In genomic region chr16:86396318-86396882, GRCh38 we compare ENCODE assay signal across 12 cellular contexts.
DNase-seq lines count a peak whose midpoint lies in the region; TF ChIP-seq lines count a peak whose summit lies in the region.
"Had no signal": no experiment of that assay in that cellular context is flagged by ENCODE, and none has a peak within 500 bp of the region (broad histone marks: within the 10 kb centered on the region; RNA-seq: fewer than 3 reads in every experiment).

No MANE protein-coding gene starts in this region.

- no peaks in the 10 kb centered on the region for H3K36me3 ChIP-seq in urinary bladder (ENCODE audit: insufficient read depth)

- H3K36me3 Mint-ChIP-seq in mesothelial cell of epicardium: no peaks in the 10 kb centered on the region
- no peaks in the 10 kb centered on the region for H3K36me3 Mint-ChIP-seq in activated naive CD4-positive, alpha-beta T cell treated with anti-CD3 and anti-CD28 coated beads for 36 hours (ENCODE audit: low read depth)

- H3K27ac ChIP-seq in urinary bladder (ENCODE audit: low read depth): peak overlapping the region; percentile 75

- H3K27ac Mint-ChIP-seq in mesothelial cell of epicardium: peak overlapping the region; percentile 92
- H3K27ac Mint-ChIP-seq in activated naive CD4-positive, alpha-beta T cell treated with anti-CD3 and anti-CD28 coated beads for 36 hours: no peak overlapping the region

- peaks cover 6% of the 10 kb centered on the region for H3K27me3 Mint-ChIP-seq in mesothelial cell of epicardium (ENCODE audit: low read depth)
- peaks cover 4% of the 10 kb centered on the region for H3K27me3 Mint-ChIP-seq in activated naive CD4-positive, alpha-beta T cell treated with anti-CD3 and anti-CD28 coated beads for 36 hours (ENCODE audit: low read depth)

- DNase-seq in HFF-Myc (ENCODE audit: extremely low read depth, low read depth) (peak; percentile 81), dedifferentiated amniotic fluid mesenchymal stem cell (ENCODE audit: extremely low spot score) (peak; percentile 87), mesothelial cell of epicardium (ENCODE audit: low spot score in 2 of 2, unreplicated experiment in 2 of 2) (peak in 1 of 2 experiments; percentile 49), NCI-H345 (lab: John Stamatoyannopoulos, UW) (no peak), RPMI8226 (no peak), DMS79 (lab: John Stamatoyannopoulos, UW) (no peak)
- DNase-seq in activated naive CD4-positive, alpha-beta T cell treated with anti-CD3 and anti-CD28 coated beads for 36 hours: no peak
- DNase-seq: activated T-cell treated with anti-CD3 and anti-CD28 coated beads for 4 hours, glutamatergic neuron, NCI-H2107 had no signal

- H3K9me3 Mint-ChIP-seq in mesothelial cell of epicardium: no peaks in the 10 kb centered on the region
- no peaks in the 10 kb centered on the region for H3K9me3 Mint-ChIP-seq in activated naive CD4-positive, alpha-beta T cell treated with anti-CD3 and anti-CD28 coated beads for 36 hours

- CTCF ChIA-PET in activated naive CD4-positive, alpha-beta T cell treated with anti-CD3 and anti-CD28 coated beads for 36 hours (lab: Charles Lee): interaction anchor here (0.8 kb wide), 1 partner anchor 20 kb away, joined by 4 read pairs; no protein-coding TSS in a partner anchor

- no peaks in the 10 kb centered on the region for H3K4me1 ChIP-seq in urinary bladder (ENCODE audit: insufficient read depth)

- no peak overlapping the region for H3K4me3 Mint-ChIP-seq in mesothelial cell of epicardium
- no peak overlapping the region for H3K4me3 Mint-ChIP-seq in activated naive CD4-positive, alpha-beta T cell treated with anti-CD3 and anti-CD28 coated beads for 36 hours

- intact Hi-C loops in activated naive CD4-positive, alpha-beta T cell treated with anti-CD3 and anti-CD28 coated beads for 36 hours (cut with micrococcal nuclease): no loop called here

- peak overlapping the region; percentile 15; the same call in 1 of the 2 replicates for H3K4me3 ChIP-seq in HFF-Myc (replicated peaks; ENCODE audit: low read depth, low read length)
- H3K4me3 ChIP-seq in urinary bladder (ENCODE audit: low read depth, low read length): no peak overlapping the region
- H3K4me3 ChIP-seq: lung had no signal

- TF ChIP-seq CTCF in HFF-Myc (IDR thresholded peaks at IDR 0.05; ENCODE audit: low read depth, low read length, missing control alignments): no peak
- no peak for TF ChIP-seq CTCF in mesothelial cell of epicardium (IDR thresholded peaks at IDR 0.05; ENCODE audit: unreplicated experiment)

- peaks cover 33% of the 10 kb centered on the region for H3K4me1 Mint-ChIP-seq in mesothelial cell of epicardium
- no peaks in the 10 kb centered on the region for H3K4me1 Mint-ChIP-seq in activated naive CD4-positive, alpha-beta T cell treated with anti-CD3 and anti-CD28 coated beads for 36 hours (ENCODE audit: low read depth)

- WGBS in urinary bladder: 24% methylated on average over 14 of the region's 14 CpGs

Comparison
In these comparisons a context has a peak if more than half of its experiments do, and no peak if none do; other contexts are left out.
1. DNase-seq: peak in HFF-Myc (single experiment) and dedifferentiated amniotic fluid mesenchymal stem cell (single experiment); none in NCI-H345 (single experiment), activated naive CD4-positive, alpha-beta T cell treated with anti-CD3 and anti-CD28 coated beads for 36 hours (single experiment), RPMI8226 (single experiment) and DMS79 (single experiment).